In the genomic region with DNA sequence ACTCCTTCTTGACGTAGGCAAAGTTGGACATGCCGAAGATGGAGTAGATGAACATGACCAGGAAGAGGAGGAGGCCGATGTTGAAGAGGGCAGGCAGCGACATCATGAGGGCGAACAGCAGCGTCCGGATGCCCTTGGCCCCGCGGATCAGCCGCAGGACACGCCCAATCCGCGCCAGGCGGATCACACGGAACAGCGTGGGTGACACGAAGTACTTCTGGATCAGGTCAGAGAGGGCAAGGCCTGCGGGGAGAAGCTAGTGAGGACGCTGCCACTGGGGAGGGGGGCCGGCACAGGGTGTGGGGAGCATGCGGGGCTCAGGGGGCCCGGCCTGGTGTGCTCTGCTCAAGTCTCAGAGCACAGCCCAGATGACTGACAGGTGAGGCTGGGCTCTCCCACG, we compare ENCODE assay signal across 36 cellular contexts. TPM values are rescaled to one million over a fixed set of nuclear protein-coding genes. Genes with fewer than 3 reads are reported as not detected.
"Had no signal": no experiment of that assay in that cellular context is flagged by ENCODE, and none has a peak within 500 bp of the region (broad histone marks: within the 10 kb centered on the region; RNA-seq: fewer than 3 reads in every experiment).

No MANE protein-coding gene starts in this region.

- ATAC-seq: heart left ventricle; naive thymus-derived CD4-positive, alpha-beta T cell; natural killer cell treated with Interleukin-12 subunit alpha and Interleukin-12 subunit beta and Interleukin-15 and Interleukin-18, amount 100 ng/mL, for 72 hours; right lobe of liver had no signal

- DNase-seq: heart left ventricle; islet precursor cell; left ventricle myocardium inferior; mesendoderm; naive thymus-derived CD4-positive, alpha-beta T cell; occipital lobe; ovary; right lobe of liver; stimulated activated CD4-positive, alpha-beta T cell treated with anti-CD3 and anti-CD28 coated beads, Interleukin-12 subunit alpha, Interleukin-12 subunit beta, amount 100 ng/mL, for 4 hours; stimulated activated CD4-positive, alpha-beta T cell treated with anti-CD3 and anti-CD28 coated beads, Interleukin-15, amount 100 ng/mL, for 24 hours; stimulated activated CD4-positive, alpha-beta T cell treated with anti-CD3 and anti-CD28 coated beads, Interleukin-2, amount 100 ng/mL, for 24 hours; stimulated activated CD4-positive, alpha-beta T cell treated with anti-CD3 and anti-CD28 coated beads, Interleukin-4, amount 100 ng/mL, for 1 hour; stimulated activated naive CD4-positive, alpha-beta T cell; substantia nigra had no signal

- H3K27ac ChIP-seq: heart left ventricle, hepatocyte, left ventricle myocardium inferior, neutrophil, ovary, right atrium auricular region, right lobe of liver, tibial nerve, vagina had no signal

- H3K4me1 ChIP-seq: right lobe of liver, tibial nerve, vagina had no signal

- H3K27ac Mint-ChIP-seq: mesothelial cell of epicardium; progenitor cell of endocrine pancreas; stimulated activated naive CD8-positive, alpha-beta T cell treated with anti-CD3 and anti-CD28 coated beads, Interleukin-15, Interleukin-2, amounts not matched to agents 100 ng/mL and 50 ng/mL, for 24 hours; type B pancreatic cell had no signal

- H3K4me3 Mint-ChIP-seq: mesothelial cell of epicardium; naive thymus-derived CD4-positive, alpha-beta T cell; natural killer cell treated with Interleukin-12 subunit alpha and Interleukin-12 subunit beta and Interleukin-15 and Interleukin-18, amount 100 ng/mL, for 72 hours; neural crest cell; stimulated activated naive CD8-positive, alpha-beta T cell treated with anti-CD3 and anti-CD28 coated beads, Interleukin-15, Interleukin-2, amounts not matched to agents 100 ng/mL and 50 ng/mL, for 24 hours; type B pancreatic cell had no signal

- H3K36me3 ChIP-seq: heart left ventricle, left ventricle myocardium inferior, neutrophil, ovary, right atrium auricular region, right lobe of liver, tibial nerve, vagina had no signal

- H3K9me3 ChIP-seq: heart left ventricle, left ventricle myocardium inferior, neutrophil, ovary, right atrium auricular region, right lobe of liver, tibial nerve, vagina had no signal

- H3K4me3 ChIP-seq: heart left ventricle, hepatocyte, left ventricle myocardium inferior, lung, ovary, right atrium auricular region, right lobe of liver, smooth muscle cell, tibial nerve, vagina had no signal

- H3K9me3 Mint-ChIP-seq: mesothelial cell of epicardium; naive thymus-derived CD4-positive, alpha-beta T cell; natural killer cell treated with Interleukin-12 subunit alpha and Interleukin-12 subunit beta and Interleukin-15 and Interleukin-18, amount 100 ng/mL, for 72 hours; neural crest cell; stimulated activated naive CD8-positive, alpha-beta T cell treated with anti-CD3 and anti-CD28 coated beads, Interleukin-15, Interleukin-2, amounts not matched to agents 100 ng/mL and 50 ng/mL, for 24 hours; type B pancreatic cell had no signal

- H3K27me3 ChIP-seq: heart left ventricle, hepatocyte, neutrophil, ovary, right atrium auricular region, right lobe of liver, tibial nerve, vagina had no signal

- H3K36me3 Mint-ChIP-seq: mesothelial cell of epicardium; naive thymus-derived CD4-positive, alpha-beta T cell; natural killer cell treated with Interleukin-12 subunit alpha and Interleukin-12 subunit beta and Interleukin-15 and Interleukin-18, amount 100 ng/mL, for 72 hours; type B pancreatic cell had no signal

- H3K27me3 Mint-ChIP-seq: progenitor cell of endocrine pancreas; stimulated activated naive CD8-positive, alpha-beta T cell treated with anti-CD3 and anti-CD28 coated beads, Interleukin-15, Interleukin-2, amounts not matched to agents 100 ng/mL and 50 ng/mL, for 24 hours; type B pancreatic cell had no signal

RNA-seq across cellular contexts. Expression of gene CD79B, which starts 9.6 kb away (rescaled TPM):
- total RNA-seq: kidney epithelial cell, mesothelial cell of epicardium, occipital lobe, progenitor cell of endocrine pancreas, renal cortical epithelial cell, smooth muscle cell, temporal lobe had no signal
- polyA plus RNA-seq: smooth muscle cell had no signal

RNA-seq across cellular contexts. Expression of gene GH1, which starts 23.1 kb away (rescaled TPM):
- total RNA-seq: heart left ventricle; hepatocyte; kidney epithelial cell; left ventricle myocardium inferior; lower leg skin; lung; mesothelial cell of epicardium; mononuclear cell; myocyte; natural killer cell treated with Interleukin-12 subunit alpha and Interleukin-12 subunit beta and Interleukin-15 and Interleukin-18, amount 100 ng/mL, for 72 hours; neural crest cell; occipital lobe; ovary; progenitor cell of endocrine pancreas; pulmonary artery endothelial cell; renal cortical epithelial cell; right atrium auricular region; right lobe of liver; skeletal muscle tissue; smooth muscle cell; temporal lobe; tibial nerve; ureter; vagina had no signal
- polyA plus RNA-seq: heart left ventricle; hepatocyte; lung; naive thymus-derived CD4-positive, alpha-beta T cell; ovary; smooth muscle cell had no signal

RNA-seq across cellular contexts. Expression of gene CSHL1, which starts 30.7 kb away (rescaled TPM):
- total RNA-seq: heart left ventricle; hepatocyte; kidney epithelial cell; left ventricle myocardium inferior; lower leg skin; lung; mesothelial cell of epicardium; mononuclear cell; myocyte; naive thymus-derived CD4-positive, alpha-beta T cell; natural killer cell treated with Interleukin-12 subunit alpha and Interleukin-12 subunit beta and Interleukin-15 and Interleukin-18, amount 100 ng/mL, for 72 hours; neural crest cell; occipital lobe; ovary; progenitor cell of endocrine pancreas; pulmonary artery endothelial cell; renal cortical epithelial cell; right atrium auricular region; right lobe of liver; skeletal muscle tissue; smooth muscle cell; temporal lobe; tibial nerve; ureter; vagina had no signal
- polyA plus RNA-seq: heart left ventricle; hepatocyte; lung; naive thymus-derived CD4-positive, alpha-beta T cell; ovary; smooth muscle cell had no signal

RNA-seq across cellular contexts. Expression of gene SCN4A, which starts 31.0 kb away (rescaled TPM):
- total RNA-seq: occipital lobe, renal cortical epithelial cell had no signal
- polyA plus RNA-seq: hepatocyte; naive thymus-derived CD4-positive, alpha-beta T cell; smooth muscle cell had no signal

RNA-seq across cellular contexts. Expression of gene CSH1, which starts 45.4 kb away (rescaled TPM):
- total RNA-seq: heart left ventricle; kidney epithelial cell; left ventricle myocardium inferior; lower leg skin; lung; mesothelial cell of epicardium; mononuclear cell; myocyte; natural killer cell treated with Interleukin-12 subunit alpha and Interleukin-12 subunit beta and Interleukin-15 and Interleukin-18, amount 100 ng/mL, for 72 hours; neural crest cell; occipital lobe; ovary; progenitor cell of endocrine pancreas; pulmonary artery endothelial cell; renal cortical epithelial cell; right atrium auricular region; right lobe of liver; skeletal muscle tissue; smooth muscle cell; temporal lobe; tibial nerve; ureter; vagina had no signal
- polyA plus RNA-seq: heart left ventricle; hepatocyte; lung; naive thymus-derived CD4-positive, alpha-beta T cell; ovary; smooth muscle cell had no signal
